In the genomic region with DNA sequence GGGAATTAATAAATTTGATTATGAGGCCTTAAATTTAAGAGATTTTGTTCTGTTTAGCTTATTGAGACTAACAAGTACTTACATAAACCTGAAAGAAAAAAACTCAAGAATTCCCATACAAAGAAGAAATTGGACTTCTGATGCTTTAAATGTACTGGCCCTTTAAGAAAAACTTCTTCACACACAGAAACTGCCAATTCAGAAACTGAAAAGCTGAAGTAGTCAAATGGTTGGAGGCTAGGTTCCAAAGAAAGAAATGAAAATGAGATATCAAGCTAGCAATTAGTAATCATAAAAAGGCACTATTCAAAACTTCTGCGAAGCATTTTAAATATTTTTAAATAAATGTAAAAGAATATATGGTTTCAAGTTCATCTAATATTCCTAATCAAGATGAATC, we compare ENCODE assay signal across 22 cellular contexts.
DNase-seq lines count a peak whose midpoint lies in the region; ATAC-seq, FAIRE-seq and TF ChIP-seq lines count a peak whose summit lies in the region.
"Had no signal": no experiment of that assay in that cellular context is flagged by ENCODE, and none has a peak within 500 bp of the region (broad histone marks: within the 10 kb centered on the region; RNA-seq: fewer than 3 reads in every experiment).

No MANE protein-coding gene starts in this region.

- H2BK5ac ChIP-seq in H9 (ENCODE audit: insufficient read length, low read length): no peak overlapping the region

- WGBS in H9 (ENCODE audit: extremely low coverage, insufficient read length, low lambda C conversion rate): no CpG with 5 or more reads among the region's 1 CpG
- WGBS in small intestine, 3 donors: 50 to 61% (median 50%) methylated on average over 1 of the region's 1 CpG

- no peak overlapping the region for H3K23ac ChIP-seq in H9 (ENCODE audit: insufficient read length, low read depth, low read length)

- intact Hi-C loops in activated naive CD4-positive, alpha-beta T cell treated with anti-CD3 and anti-CD28 coated beads for 36 hours (cut with micrococcal nuclease): no loop called here

- H3K36me3 ChIP-seq in KMS-11 (ENCODE audit: insufficient read depth) (no peaks in the 10 kb centered on the region), small intestine (ENCODE audit: control insufficient read depth in 2 of 2, insufficient read depth in 2 of 2, low read length in 2 of 2) (no peaks in the 10 kb centered on the region)
- H3K36me3 ChIP-seq: heart right ventricle, left lung, transverse colon had no signal

- H2AFZ ChIP-seq in H9 (ENCODE audit: low read length) (no peak overlapping the region), KMS-11 (ENCODE audit: low read depth) (no peak overlapping the region)

- peak; percentile 85 for FAIRE-seq in small intestine (lab: Jason Lieb, UNC)
- FAIRE-seq: HTR-8/SVneo had no signal

- no peak overlapping the region for H4K91ac ChIP-seq in H9 (ENCODE audit: insufficient read length, low read depth, low read length)

- H3T11ph ChIP-seq in H9 (ENCODE audit: low read length): no peak overlapping the region

- CTCF ChIA-PET in activated naive CD4-positive, alpha-beta T cell treated with anti-CD3 and anti-CD28 coated beads for 36 hours (lab: Charles Lee): no interaction called here

- peaks cover 25 to 61% of the 10 kb centered on the region in 2 experiments for H3K9me3 Mint-ChIP-seq in H9
- peaks cover 3% of the 10 kb centered on the region for H3K9me3 Mint-ChIP-seq in activated naive CD4-positive, alpha-beta T cell treated with anti-CD3 and anti-CD28 coated beads for 36 hours

- H3K56ac ChIP-seq in H9 (ENCODE audit: insufficient read length, low read depth, low read length): no peak overlapping the region

- DNase-seq in H9 (no peak), small intestine (no peak), COLO829 (ENCODE audit: low spot score) (no peak), COR-L47 (lab: John Stamatoyannopoulos, UW) (no peak)
- no peak for DNase-seq in activated naive CD4-positive, alpha-beta T cell treated with anti-CD3 and anti-CD28 coated beads for 36 hours
- DNase-seq: activated CD8-positive, alpha-beta T cell treated with anti-CD3 and anti-CD28 coated beads for 36 hours; activated naive CD4-positive, alpha-beta T cell treated with Interleukin-2 at 50 U/mL for 16 hours; CD8-positive, alpha-beta memory T cell; DMS79; heart right ventricle; left lung; midbrain; NCI-H1105 treated with DMSO at 0.1 percent for 48 hours; NCI-H524; psoas muscle; stimulated activated CD4-positive, alpha-beta T cell treated with anti-CD3 and anti-CD28 coated beads, Interleukin-2, amount 100 ng/mL, for 24 hours; stimulated activated naive CD8-positive, alpha-beta T cell treated with anti-CD3 and anti-CD28 coated beads, Interleukin-15, amount 100 ng/mL, for 72 hours; transverse colon had no signal

- no peak overlapping the region for H3K9ac ChIP-seq in H9 (ENCODE audit: extremely low read depth, insufficient read length, low read length)
- H3K9ac ChIP-seq in KMS-11: peak overlapping the region; percentile 22; the same call in 1 of the 2 replicates

- no peak overlapping the region for H3K18ac ChIP-seq in H9 (ENCODE audit: insufficient read length, low read depth, low read length)

- H3K27me3 ChIP-seq in H9 (ENCODE audit: insufficient read depth, low read length) (no peaks in the 10 kb centered on the region), KMS-11 (ENCODE audit: insufficient read depth, low read depth) (no peaks in the 10 kb centered on the region), small intestine (ENCODE audit: control insufficient read depth in 2 of 2, insufficient read depth in 2 of 2, low read length in 2 of 2) (no peaks in the 10 kb centered on the region)
- H3K27me3 ChIP-seq: heart right ventricle, left lung, transverse colon had no signal

- H3K27ac ChIP-seq in H9 (ENCODE audit: insufficient read length, low read depth, low read length) (no peak overlapping the region), KMS-11 (peak overlapping the region; percentile 51; the same call in 1 of the 2 replicates), small intestine (ENCODE audit: low read depth in 1 of 2, low read length in 1 of 2) (no peak overlapping the region)
- H3K27ac ChIP-seq: heart right ventricle, left lung, psoas muscle, transverse colon had no signal

- H3K14ac ChIP-seq in H9 (ENCODE audit: insufficient read depth, low read length): no peak overlapping the region

- no peak overlapping the region for H2BK15ac ChIP-seq in H9 (ENCODE audit: low read depth, low read length)

- no peak overlapping the region for H4K5ac ChIP-seq in H9 (ENCODE audit: insufficient read length, low read depth, low read length)

- TF ChIP-seq CTCF in H9 (conservative IDR thresholded peaks at IDR 0.05) (no peak), KMS-11 (conservative IDR thresholded peaks at IDR 0.05; ENCODE audit: low read depth, low read length) (no peak)

- ATAC-seq in GM18907 (IDR thresholded peaks at IDR 0.05; ENCODE audit: unreplicated experiment): peak; percentile 65
- ATAC-seq: activated CD4-positive, CD25-positive, alpha-beta regulatory T cell treated with anti-CD3 and anti-CD28 coated beads, Interleukin-2, amount 50 U/mL, for 24 hours; activated CD8-positive, alpha-beta T cell treated with anti-CD3 and anti-CD28 coated beads for 36 hours; heart right ventricle; left lung; psoas muscle; stimulated activated naive CD8-positive, alpha-beta T cell treated with anti-CD3 and anti-CD28 coated beads, Interleukin-15, amount 100 ng/mL, for 72 hours had no signal

- H3K4me1 Mint-ChIP-seq in H9: peaks cover 21 to 29% of the 10 kb centered on the region in 2 experiments
- no peaks in the 10 kb centered on the region for H3K4me1 Mint-ChIP-seq in activated naive CD4-positive, alpha-beta T cell treated with anti-CD3 and anti-CD28 coated beads for 36 hours (ENCODE audit: low read depth)
- H3K4me1 Mint-ChIP-seq: CD8-positive, alpha-beta memory T cell; stimulated activated naive CD8-positive, alpha-beta T cell treated with anti-CD3 and anti-CD28 coated beads, Interleukin-15, amount 100 ng/mL, for 72 hours had no signal

- no peak overlapping the region for H4K8ac ChIP-seq in H9 (replicated peaks; ENCODE audit: insufficient read length, low read depth, low read length)

- H3K4ac ChIP-seq in H9 (ENCODE audit: low read depth, low read length): no peak overlapping the region

- H3K23me2 ChIP-seq in H9 (ENCODE audit: insufficient read length, low read depth, low read length, poor library complexity, severe bottlenecking): no peaks in the 10 kb centered on the region

- peaks cover 3% of the 10 kb centered on the region; the same call in 1 of the 2 replicates for H3K27me3 Mint-ChIP-seq in H9 (ENCODE audit: low read depth)
- no peaks in the 10 kb centered on the region for H3K27me3 Mint-ChIP-seq in activated naive CD4-positive, alpha-beta T cell treated with anti-CD3 and anti-CD28 coated beads for 36 hours (ENCODE audit: low read depth)
- H3K27me3 Mint-ChIP-seq: activated CD8-positive, alpha-beta T cell treated with anti-CD3 and anti-CD28 coated beads for 36 hours; stimulated activated naive CD8-positive, alpha-beta T cell treated with anti-CD3 and anti-CD28 coated beads, Interleukin-15, amount 100 ng/mL, for 72 hours had no signal

- no peaks in the 10 kb centered on the region for H3K9me3 ChIP-seq in H9 (ENCODE audit: control insufficient read depth, low read depth, low read length)
- H3K9me3 ChIP-seq in small intestine (ENCODE audit: control insufficient read depth, low read depth): no peaks in the 10 kb centered on the region
- H3K9me3 ChIP-seq: heart right ventricle, left lung, psoas muscle, transverse colon had no signal

- H3K4me3 ChIP-seq in KMS-11 (IDR thresholded peaks at IDR 0.05; ENCODE audit: insufficient read depth, low read depth, low read length) (no peak overlapping the region), small intestine (ENCODE audit: low read depth in 1 of 2, low read length in 2 of 2) (no peak overlapping the region)
- H3K4me3 ChIP-seq: heart right ventricle, left lung, psoas muscle, transverse colon had no signal

- peak overlapping the region in 2 of 3 experiments; percentile 49 to 89; a peak in 2 of 7 replicates for H3K27ac Mint-ChIP-seq in H9
- H3K27ac Mint-ChIP-seq in activated naive CD4-positive, alpha-beta T cell treated with anti-CD3 and anti-CD28 coated beads for 36 hours: no peak overlapping the region
- H3K27ac Mint-ChIP-seq: activated CD8-positive, alpha-beta T cell treated with anti-CD3 and anti-CD28 coated beads for 36 hours; CD8-positive, alpha-beta memory T cell; stimulated activated naive CD8-positive, alpha-beta T cell treated with anti-CD3 and anti-CD28 coated beads, Interleukin-15, amount 100 ng/mL, for 72 hours had no signal

- H3K79me1 ChIP-seq in H9 (ENCODE audit: insufficient read depth, low read depth, low read length, poor library complexity, severe bottlenecking): no peaks in the 10 kb centered on the region

- H3K79me2 ChIP-seq in H9 (ENCODE audit: insufficient read depth, low read length) (no peaks in the 10 kb centered on the region), KMS-11 (ENCODE audit: insufficient read depth, low read depth) (no peaks in the 10 kb centered on the region)

- no peak overlapping the region for H2BK120ac ChIP-seq in H9 (ENCODE audit: low read depth, low read length, poor library complexity, severe bottlenecking)

- H2AK5ac ChIP-seq in H9 (ENCODE audit: insufficient read length, low read length): no peak overlapping the region

- no peaks in the 10 kb centered on the region for H3K4me1 ChIP-seq in H9 (ENCODE audit: insufficient read depth, low read length)
- H3K4me1 ChIP-seq in KMS-11 (ENCODE audit: low read depth, poor library complexity, severe bottlenecking): peaks cover 53% of the 10 kb centered on the region
- H3K4me1 ChIP-seq in small intestine (ENCODE audit: control insufficient read depth in 2 of 2, insufficient read depth in 1 of 2, low read depth in 1 of 2, low read length in 1 of 2): no peaks in the 10 kb centered on the region
- H3K4me1 ChIP-seq: heart right ventricle, left lung, psoas muscle, transverse colon had no signal

- H2BK20ac ChIP-seq in H9 (ENCODE audit: low read depth, low read length, poor library complexity, severe bottlenecking): no peak overlapping the region

- no peak overlapping the region for H3K4me3 Mint-ChIP-seq in H9
- no peak overlapping the region for H3K4me3 Mint-ChIP-seq in activated naive CD4-positive, alpha-beta T cell treated with anti-CD3 and anti-CD28 coated beads for 36 hours
- H3K4me3 Mint-ChIP-seq: activated CD8-positive, alpha-beta T cell treated with anti-CD3 and anti-CD28 coated beads for 36 hours; CD8-positive, alpha-beta memory T cell; stimulated activated naive CD8-positive, alpha-beta T cell treated with anti-CD3 and anti-CD28 coated beads, Interleukin-15, amount 100 ng/mL, for 72 hours had no signal

- H3K4me2 ChIP-seq in H9 (ENCODE audit: insufficient read depth, insufficient read length, low read length) (no peak overlapping the region), KMS-11 (peak overlapping the region; percentile 80)

- no peaks in the 10 kb centered on the region for H4K20me1 ChIP-seq in H9 (ENCODE audit: control insufficient read depth, insufficient read depth, insufficient read length)
- H4K20me1 ChIP-seq in KMS-11 (ENCODE audit: insufficient read depth): no peaks in the 10 kb centered on the region

- H3K36me3 Mint-ChIP-seq in H9 (ENCODE audit: insufficient read depth in 1 of 3, low read depth in 3 of 3): peaks cover 7 to 8% (median 8%) of the 10 kb centered on the region in 3 experiments
- no peaks in the 10 kb centered on the region for H3K36me3 Mint-ChIP-seq in activated naive CD4-positive, alpha-beta T cell treated with anti-CD3 and anti-CD28 coated beads for 36 hours (ENCODE audit: low read depth)
- H3K36me3 Mint-ChIP-seq: CD8-positive, alpha-beta memory T cell had no signal

- H2BK12ac ChIP-seq in H9 (ENCODE audit: insufficient read length, low read depth, low read length): no peak overlapping the region
